1 cellular context compared by ENCODE assay signal in the genomic region with DNA sequence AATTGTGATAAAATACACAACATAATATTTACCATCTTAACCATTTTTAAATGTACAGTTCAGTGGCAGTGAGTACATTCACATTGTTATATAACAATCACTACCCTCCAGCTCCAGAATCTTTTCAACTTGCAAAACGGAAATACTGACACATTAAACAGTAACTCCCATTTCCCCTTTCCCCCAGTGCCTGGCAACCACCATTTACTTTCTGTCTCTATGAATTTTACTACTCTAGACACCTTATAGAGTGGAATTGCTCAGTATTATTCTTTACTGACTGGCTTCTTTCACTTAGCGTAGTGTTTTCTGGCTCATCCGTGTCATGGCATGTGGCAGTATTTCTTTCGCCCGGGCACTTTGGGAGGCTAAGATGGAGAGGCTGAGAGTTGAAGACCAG.
TF ChIP-seq lines count a peak whose summit lies in the region.

No MANE protein-coding gene starts in this region.

TF ChIP-seq in WTC11, 78 proteins besides CTCF, POLR2A, EP300 and RAD21 (continued from another document):
- TF ChIP-seq, protein P1, sequence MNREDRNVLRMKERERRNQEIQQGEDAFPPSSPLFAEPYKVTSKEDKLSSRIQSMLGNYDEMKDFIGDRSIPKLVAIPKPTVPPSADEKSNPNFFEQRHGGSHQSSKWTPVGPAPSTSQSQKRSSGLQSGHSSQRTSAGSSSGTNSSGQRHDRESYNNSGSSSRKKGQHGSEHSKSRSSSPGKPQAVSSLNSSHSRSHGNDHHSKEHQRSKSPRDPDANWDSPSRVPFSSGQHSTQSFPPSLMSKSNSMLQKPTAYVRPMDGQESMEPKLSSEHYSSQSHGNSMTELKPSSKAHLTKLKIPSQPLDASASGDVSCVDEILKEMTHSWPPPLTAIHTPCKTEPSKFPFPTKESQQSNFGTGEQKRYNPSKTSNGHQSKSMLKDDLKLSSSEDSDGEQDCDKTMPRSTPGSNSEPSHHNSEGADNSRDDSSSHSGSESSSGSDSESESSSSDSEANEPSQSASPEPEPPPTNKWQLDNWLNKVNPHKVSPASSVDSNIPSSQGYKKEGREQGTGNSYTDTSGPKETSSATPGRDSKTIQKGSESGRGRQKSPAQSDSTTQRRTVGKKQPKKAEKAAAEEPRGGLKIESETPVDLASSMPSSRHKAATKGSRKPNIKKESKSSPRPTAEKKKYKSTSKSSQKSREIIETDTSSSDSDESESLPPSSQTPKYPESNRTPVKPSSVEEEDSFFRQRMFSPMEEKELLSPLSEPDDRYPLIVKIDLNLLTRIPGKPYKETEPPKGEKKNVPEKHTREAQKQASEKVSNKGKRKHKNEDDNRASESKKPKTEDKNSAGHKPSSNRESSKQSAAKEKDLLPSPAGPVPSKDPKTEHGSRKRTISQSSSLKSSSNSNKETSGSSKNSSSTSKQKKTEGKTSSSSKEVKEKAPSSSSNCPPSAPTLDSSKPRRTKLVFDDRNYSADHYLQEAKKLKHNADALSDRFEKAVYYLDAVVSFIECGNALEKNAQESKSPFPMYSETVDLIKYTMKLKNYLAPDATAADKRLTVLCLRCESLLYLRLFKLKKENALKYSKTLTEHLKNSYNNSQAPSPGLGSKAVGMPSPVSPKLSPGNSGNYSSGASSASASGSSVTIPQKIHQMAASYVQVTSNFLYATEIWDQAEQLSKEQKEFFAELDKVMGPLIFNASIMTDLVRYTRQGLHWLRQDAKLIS (CRISPR knock-in tag; IDR thresholded peaks at IDR 0.05; ENCODE audit: borderline replicate concordance), result no peak
- TF ChIP-seq TP53 (CRISPR knock-in tag; IDR thresholded peaks at IDR 0.05), result no peak
- TF ChIP-seq, protein P2, sequence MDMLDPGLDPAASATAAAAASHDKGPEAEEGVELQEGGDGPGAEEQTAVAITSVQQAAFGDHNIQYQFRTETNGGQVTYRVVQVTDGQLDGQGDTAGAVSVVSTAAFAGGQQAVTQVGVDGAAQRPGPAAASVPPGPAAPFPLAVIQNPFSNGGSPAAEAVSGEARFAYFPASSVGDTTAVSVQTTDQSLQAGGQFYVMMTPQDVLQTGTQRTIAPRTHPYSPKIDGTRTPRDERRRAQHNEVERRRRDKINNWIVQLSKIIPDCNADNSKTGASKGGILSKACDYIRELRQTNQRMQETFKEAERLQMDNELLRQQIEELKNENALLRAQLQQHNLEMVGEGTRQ (CRISPR knock-in tag; IDR thresholded peaks at IDR 0.05), result no peak
- no peak for TF ChIP-seq MXD4 (CRISPR knock-in tag; IDR thresholded peaks at IDR 0.05; ENCODE audit: borderline replicate concordance)
- TF ChIP-seq, protein P3, sequence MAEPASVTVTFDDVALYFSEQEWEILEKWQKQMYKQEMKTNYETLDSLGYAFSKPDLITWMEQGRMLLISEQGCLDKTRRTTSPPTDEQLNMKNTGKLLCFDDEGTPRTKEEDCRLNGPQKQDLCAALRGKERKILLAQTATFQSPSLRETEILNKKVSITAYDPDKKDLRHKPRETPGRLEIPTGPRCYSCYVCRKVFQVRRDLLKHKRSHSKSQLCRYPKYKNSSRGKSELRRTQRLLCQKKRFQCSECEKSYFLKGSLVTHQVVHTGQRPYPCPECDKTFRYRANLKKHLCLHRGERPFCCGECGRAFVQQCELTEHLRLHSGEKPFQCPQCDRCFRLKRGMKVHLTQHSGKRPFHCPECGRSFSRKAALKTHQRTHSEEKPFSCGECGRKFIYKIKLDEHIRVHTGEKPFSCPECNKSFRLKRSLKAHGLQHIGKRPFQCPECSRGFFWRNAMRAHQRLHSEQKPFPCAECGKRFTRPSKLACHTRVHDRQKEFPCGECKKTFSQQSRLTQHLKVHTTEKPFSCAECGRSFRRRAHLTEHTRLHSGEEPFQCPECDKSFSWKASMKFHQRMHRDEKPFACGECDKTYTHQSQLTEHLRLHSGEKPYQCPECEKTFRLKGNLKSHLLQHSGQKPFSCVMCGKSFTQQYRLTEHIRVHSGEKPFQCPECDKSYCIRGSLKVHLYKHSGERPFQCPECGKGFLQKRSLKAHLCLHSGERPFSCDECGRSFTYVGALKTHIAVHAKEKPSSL (CRISPR knock-in tag; conservative IDR thresholded peaks at IDR 0.05), result no peak
- no peak for TF ChIP-seq ELF4 (CRISPR knock-in tag; IDR thresholded peaks at IDR 0.05; ENCODE audit: low read depth)
- TF ChIP-seq, protein P4, sequence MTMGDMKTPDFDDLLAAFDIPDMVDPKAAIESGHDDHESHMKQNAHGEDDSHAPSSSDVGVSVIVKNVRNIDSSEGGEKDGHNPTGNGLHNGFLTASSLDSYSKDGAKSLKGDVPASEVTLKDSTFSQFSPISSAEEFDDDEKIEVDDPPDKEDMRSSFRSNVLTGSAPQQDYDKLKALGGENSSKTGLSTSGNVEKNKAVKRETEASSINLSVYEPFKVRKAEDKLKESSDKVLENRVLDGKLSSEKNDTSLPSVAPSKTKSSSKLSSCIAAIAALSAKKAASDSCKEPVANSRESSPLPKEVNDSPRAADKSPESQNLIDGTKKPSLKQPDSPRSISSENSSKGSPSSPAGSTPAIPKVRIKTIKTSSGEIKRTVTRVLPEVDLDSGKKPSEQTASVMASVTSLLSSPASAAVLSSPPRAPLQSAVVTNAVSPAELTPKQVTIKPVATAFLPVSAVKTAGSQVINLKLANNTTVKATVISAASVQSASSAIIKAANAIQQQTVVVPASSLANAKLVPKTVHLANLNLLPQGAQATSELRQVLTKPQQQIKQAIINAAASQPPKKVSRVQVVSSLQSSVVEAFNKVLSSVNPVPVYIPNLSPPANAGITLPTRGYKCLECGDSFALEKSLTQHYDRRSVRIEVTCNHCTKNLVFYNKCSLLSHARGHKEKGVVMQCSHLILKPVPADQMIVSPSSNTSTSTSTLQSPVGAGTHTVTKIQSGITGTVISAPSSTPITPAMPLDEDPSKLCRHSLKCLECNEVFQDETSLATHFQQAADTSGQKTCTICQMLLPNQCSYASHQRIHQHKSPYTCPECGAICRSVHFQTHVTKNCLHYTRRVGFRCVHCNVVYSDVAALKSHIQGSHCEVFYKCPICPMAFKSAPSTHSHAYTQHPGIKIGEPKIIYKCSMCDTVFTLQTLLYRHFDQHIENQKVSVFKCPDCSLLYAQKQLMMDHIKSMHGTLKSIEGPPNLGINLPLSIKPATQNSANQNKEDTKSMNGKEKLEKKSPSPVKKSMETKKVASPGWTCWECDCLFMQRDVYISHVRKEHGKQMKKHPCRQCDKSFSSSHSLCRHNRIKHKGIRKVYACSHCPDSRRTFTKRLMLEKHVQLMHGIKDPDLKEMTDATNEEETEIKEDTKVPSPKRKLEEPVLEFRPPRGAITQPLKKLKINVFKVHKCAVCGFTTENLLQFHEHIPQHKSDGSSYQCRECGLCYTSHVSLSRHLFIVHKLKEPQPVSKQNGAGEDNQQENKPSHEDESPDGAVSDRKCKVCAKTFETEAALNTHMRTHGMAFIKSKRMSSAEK (CRISPR knock-in tag; IDR thresholded peaks at IDR 0.05; ENCODE audit: borderline replicate concordance), result no peak
- TF ChIP-seq ATF1 (CRISPR knock-in tag; IDR thresholded peaks at IDR 0.05), result no peak
- TF ChIP-seq, protein P5, sequence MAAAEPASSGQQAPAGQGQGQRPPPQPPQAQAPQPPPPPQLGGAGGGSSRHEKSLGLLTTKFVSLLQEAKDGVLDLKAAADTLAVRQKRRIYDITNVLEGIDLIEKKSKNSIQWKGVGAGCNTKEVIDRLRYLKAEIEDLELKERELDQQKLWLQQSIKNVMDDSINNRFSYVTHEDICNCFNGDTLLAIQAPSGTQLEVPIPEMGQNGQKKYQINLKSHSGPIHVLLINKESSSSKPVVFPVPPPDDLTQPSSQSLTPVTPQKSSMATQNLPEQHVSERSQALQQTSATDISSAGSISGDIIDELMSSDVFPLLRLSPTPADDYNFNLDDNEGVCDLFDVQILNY (CRISPR knock-in tag; IDR thresholded peaks at IDR 0.05), result no peak
- TF ChIP-seq, protein P6, sequence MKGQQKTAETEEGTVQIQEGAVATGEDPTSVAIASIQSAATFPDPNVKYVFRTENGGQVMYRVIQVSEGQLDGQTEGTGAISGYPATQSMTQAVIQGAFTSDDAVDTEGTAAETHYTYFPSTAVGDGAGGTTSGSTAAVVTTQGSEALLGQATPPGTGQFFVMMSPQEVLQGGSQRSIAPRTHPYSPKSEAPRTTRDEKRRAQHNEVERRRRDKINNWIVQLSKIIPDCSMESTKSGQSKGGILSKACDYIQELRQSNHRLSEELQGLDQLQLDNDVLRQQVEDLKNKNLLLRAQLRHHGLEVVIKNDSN (CRISPR knock-in tag; IDR thresholded peaks at IDR 0.05), result no peak
